Comparison of ENCODE assay signal across 9 cellular contexts in the genomic region with DNA sequence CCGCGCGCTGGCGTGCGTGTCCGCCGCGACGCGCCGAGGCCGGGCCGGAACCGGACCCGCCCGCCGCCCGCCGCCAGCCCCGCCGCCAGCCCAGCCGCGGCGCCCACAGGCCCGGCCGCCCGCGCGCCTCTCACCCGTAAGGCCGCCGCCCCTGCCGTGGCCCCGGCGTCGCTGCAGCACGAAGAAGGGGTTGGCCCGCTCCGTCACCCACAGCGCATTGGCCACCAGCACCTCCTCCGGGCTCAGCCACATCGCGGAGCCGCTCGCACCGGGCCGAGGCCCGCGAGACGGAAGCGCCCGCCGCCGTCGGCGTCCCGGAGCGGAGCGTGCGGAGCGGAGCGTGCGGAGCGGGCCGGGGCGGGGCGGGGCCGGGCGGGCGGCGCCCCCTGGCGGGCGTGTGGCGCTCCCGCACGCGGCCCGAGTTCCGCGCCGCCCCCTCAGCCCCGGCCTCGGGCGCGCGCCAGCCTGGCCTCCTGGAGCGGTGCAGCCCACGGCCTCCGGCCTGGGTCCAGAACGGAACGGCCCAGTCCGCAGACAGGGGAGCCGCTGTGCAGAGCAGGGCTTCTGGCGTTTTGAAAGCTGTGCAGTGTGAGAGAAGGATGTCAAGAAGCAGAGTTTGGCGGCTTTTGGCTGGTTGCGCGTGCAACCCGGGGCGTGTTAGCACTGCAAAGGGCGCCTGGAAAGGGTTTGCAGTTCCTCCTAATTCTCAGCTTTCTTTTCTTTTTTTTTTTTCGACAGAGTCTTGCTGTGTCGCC. TPM values are rescaled to one million over a fixed set of nuclear protein-coding genes. Genes with fewer than 3 reads are reported as not detected.
DNase-seq lines count a peak whose midpoint lies in the region; ATAC-seq, FAIRE-seq and TF ChIP-seq lines count a peak whose summit lies in the region.
"Had no signal": no experiment of that assay in that cellular context is flagged by ENCODE, and none has a peak within 500 bp of the region (broad histone marks: within the 10 kb centered on the region; RNA-seq: fewer than 3 reads in every experiment).

TSS of gene TBC1D9B (minus strand) at position 328 of the 755 bp plus-strand sequence. CDS start at position 252, 76 bp downstream.

- H3K4me1 ChIP-seq in spleen = peaks cover 11 to 34% (median 26%) of the 10 kb centered on the region in 6 donors

- intact Hi-C loops in activated B cell treated with CpG ODN at 0.5 μM for 24 hours (cut with micrococcal nuclease) (loop anchor here (1.0 to 10.0 kb wide), 9 partner anchors 49 to 213 kb away; partner anchors contain the start of genes CANX, MAML1, MRNIP and RNF130), spleen (cut with DNase I; ENCODE audit: low total_unique reads) (loop anchor here (5.0 kb wide), 1 partner anchor 100 kb away; the partner anchor contains the start of gene MGAT4B)

- CTCF ChIA-PET in activated B cell treated with CpG ODN at 0.5 μM for 24 hours (lab: Charles Lee) = interaction anchor here (0.7 to 2.0 kb wide), 8 partner anchors 11 to 145 kb away, joined by 3 to 11 read pairs (median 4); no protein-coding TSS in a partner anchor

- peak; percentile 90 for ATAC-seq in activated B cell treated with CpG ODN at 0.5 μM for 24 hours (ENCODE audit: low read depth)

- peaks cover 29% of the 10 kb centered on the region for H3K4me1 Mint-ChIP-seq in activated B cell treated with CpG ODN at 0.5 μM for 24 hours

- H3K27ac Mint-ChIP-seq in activated B cell treated with CpG ODN at 0.5 μM for 24 hours = peak within 1 kb of the TSS; percentile 83

- DNase-seq in DMS79 treated with DMSO at 0.1 percent for 48 hours (lab: John Stamatoyannopoulos, UW) = peak; percentile 33
- no peak for DNase-seq in DMS79 (lab: John Stamatoyannopoulos, UW)
- no peak for DNase-seq in HFF-Myc (ENCODE audit: extremely low read depth, low read depth)
- DNase-seq in NAMALWA (ENCODE audit: low spot score) = peak; percentile 75
- peak; percentile 74 for DNase-seq in activated B cell treated with CpG ODN at 0.5 μM for 24 hours
- DNase-seq in bronchial epithelial cell (ENCODE audit: low read depth) = peak; percentile 5
- peak; percentile 54 for DNase-seq in inferior parietal cortex (ENCODE audit: extremely low spot score)
- DNase-seq in spleen = peak; percentile 94

- H3K36me3 ChIP-seq in bronchial epithelial cell (ENCODE audit: control insufficient read depth, insufficient read depth, low read length) = peaks cover 13% of the 10 kb centered on the region
- H3K36me3 ChIP-seq in spleen = peaks cover 0 to 23% (median 11%) of the 10 kb centered on the region in 6 donors

- peak within 1 kb of the TSS; percentile 49 to 89 (median 71) for H3K27ac ChIP-seq in spleen

- H3K4me3 ChIP-seq in HFF-Myc (replicated peaks; ENCODE audit: low read depth, low read length) (peak within 1 kb of the TSS; percentile 77), bronchial epithelial cell (ENCODE audit: low read depth, low read length) (peak within 1 kb of the TSS; percentile 64), spleen (peak within 1 kb of the TSS; percentile 38 to 82 (median 56))

- H3K36me3 Mint-ChIP-seq in activated B cell treated with CpG ODN at 0.5 μM for 24 hours (ENCODE audit: low read depth) = peaks cover 15% of the 10 kb centered on the region

- TF ChIP-seq POLR2A in spleen (IDR thresholded peaks at IDR 0.05) = no peak

- H3K27me3 ChIP-seq in bronchial epithelial cell (ENCODE audit: control insufficient read depth, insufficient read depth, low read length) = no peaks in the 10 kb centered on the region
- no peaks in the 10 kb centered on the region for H3K27me3 ChIP-seq in spleen (replicated peaks in 1 of 7)

- peak within 1 kb of the TSS; percentile 87 for H3K4me3 Mint-ChIP-seq in activated B cell treated with CpG ODN at 0.5 μM for 24 hours

- POLR2A ChIA-PET in activated B cell treated with CpG ODN at 0.5 μM for 24 hours (lab: Charles Lee) = interaction anchor here (0.6 to 1.1 kb wide), 4 partner anchors 54 to 87 kb away, joined by 3 to 6 read pairs (median 4); partner anchors contain the start of gene SQSTM1

- whole genome bisulfite sequencing in spleen, 5 donors = 1 to 16% (median 2%) methylated on average over 9 to 102 of the region's 102 CpGs

- H3K9me3 ChIP-seq in spleen = no peaks in the 10 kb centered on the region

- FAIRE-seq in bronchial epithelial cell (lab: Jason Lieb, UNC) = no peak
- FAIRE-seq: A204.1 had no signal

- H3K27me3 Mint-ChIP-seq in activated B cell treated with CpG ODN at 0.5 μM for 24 hours = no peaks in the 10 kb centered on the region

- H3K9me3 Mint-ChIP-seq in activated B cell treated with CpG ODN at 0.5 μM for 24 hours = no peaks in the 10 kb centered on the region

- TF ChIP-seq CTCF in HFF-Myc (IDR thresholded peaks at IDR 0.05; ENCODE audit: low read depth, low read length, missing control alignments) (no peak), activated B cell treated with CpG ODN at 0.5 μM for 24 hours (IDR thresholded peaks at IDR 0.05) (no peak), bronchial epithelial cell (IDR thresholded peaks at IDR 0.05; ENCODE audit: insufficient read depth, low read length, severe bottlenecking) (peak; percentile 29), spleen (IDR thresholded peaks at IDR 0.05 in 8 of 11, conservative IDR thresholded peaks at IDR 0.05 in 3 of 11) (peak in 10 of 11 experiments; percentile 24 to 76 (median 52))

RNA-seq across cellular contexts. Expression of gene TBC1D9B, which starts in this region (rescaled TPM):
- 111 and 117 TPM in 2 replicates for total RNA-seq in activated B cell treated with CpG ODN at 0.5 μM for 24 hours
- total RNA-seq in bronchial epithelial cell = 37.6 and 45.2 TPM in 2 replicates
- total RNA-seq in spleen = 100 to 1,000 TPM in 6 of 7 donors, 10 to 100 TPM in 1; 98.9 to 140 (median 120) TPM
- polyA plus RNA-seq in spleen = 10 to 100 TPM; 29.5 to 67.1 (median 38.0) TPM

Comparison
In these comparisons a context has a peak if more than half of its experiments do, and no peak if none do; other contexts are left out.
1. DNase-seq: peak in DMS79 treated with DMSO at 0.1 percent for 48 hours (single experiment), NAMALWA (single experiment), activated B cell treated with CpG ODN at 0.5 μM for 24 hours (single experiment), bronchial epithelial cell (single experiment), inferior parietal cortex (single experiment) and spleen (single experiment); none in DMS79 (single experiment) and HFF-Myc (single experiment).
2. CTCF ChIP-seq: peak in bronchial epithelial cell (single experiment) and spleen (10 of 11); none in HFF-Myc (single experiment) and activated B cell treated with CpG ODN at 0.5 μM for 24 hours (single experiment).
3. Peak in every context shown above with its lines, with median percentiles within 50 percentile points of each other: H3K4me3 ChIP-seq.